In genomic region chr7:100693312-100694195, GRCh38 we compare ENCODE assay signal across 8 cellular contexts. TPM values are rescaled to one million over a fixed set of nuclear protein-coding genes. Genes with fewer than 3 reads are reported as not detected.
DNase-seq lines count a peak whose midpoint lies in the region; ATAC-seq and TF ChIP-seq lines count a peak whose summit lies in the region.

No MANE protein-coding gene starts in this region.

- peaks cover 5% of the 10 kb centered on the region for H3K36me3 ChIP-seq in CD8-positive, alpha-beta T cell (ENCODE audit: insufficient read depth, low read length)
- H3K36me3 ChIP-seq in OCI-LY3 (replicated peaks; ENCODE audit: low read depth, low read length) (peaks cover 6% of the 10 kb centered on the region), endocrine pancreas (ENCODE audit: control insufficient read depth, insufficient read depth, low read length) (peaks cover 2% of the 10 kb centered on the region)

- intact Hi-C loops in CD8-positive, alpha-beta T cell (cut with DNase I, micrococcal nuclease) = loop anchor here (1.0 to 5.0 kb wide), 5 partner anchors 12 to 266 kb away; partner anchors contain the start of genes MEPCE (in 1 of the 2), MOSPD3 (in 1 of the 2), TSC22D4 (in 1 of the 2) and ZCWPW1 (in 1 of the 2)

- no peaks in the 10 kb centered on the region for H3K27me3 Mint-ChIP-seq in CD8-positive, alpha-beta T cell (ENCODE audit: low read depth)
- H3K27me3 Mint-ChIP-seq in naive thymus-derived CD8-positive, alpha-beta T cell = no peaks in the 10 kb centered on the region

- H3K27ac Mint-ChIP-seq in CD8-positive, alpha-beta T cell = peak overlapping the region; percentile 90
- peak overlapping the region; percentile 91 to 98 (median 94) for H3K27ac Mint-ChIP-seq in naive thymus-derived CD8-positive, alpha-beta T cell

- no peak overlapping the region for H3K27ac ChIP-seq in CD8-positive, alpha-beta T cell (ENCODE audit: low read depth, low read length)
- no peak overlapping the region; the same call in 1 of the 2 replicates for H3K27ac ChIP-seq in OCI-LY3 (ENCODE audit: low read length)

- peaks cover 43% of the 10 kb centered on the region for H3K4me1 ChIP-seq in CD8-positive, alpha-beta T cell (ENCODE audit: insufficient read depth, low read length)
- peaks cover 34% of the 10 kb centered on the region for H3K4me1 ChIP-seq in OCI-LY3 (ENCODE audit: low read length)
- no peaks in the 10 kb centered on the region for H3K4me1 ChIP-seq in endocrine pancreas (ENCODE audit: control insufficient read depth, insufficient read depth, low read length)

- no peaks in the 10 kb centered on the region for H3K27me3 ChIP-seq in CD8-positive, alpha-beta T cell (ENCODE audit: insufficient read depth, low read length)
- H3K27me3 ChIP-seq in OCI-LY3 (ENCODE audit: low read depth, low read length) (peaks cover 11% of the 10 kb centered on the region; the same call in 1 of the 2 replicates), endocrine pancreas (ENCODE audit: control insufficient read depth, insufficient read depth, low read length) (no peaks in the 10 kb centered on the region)

- no peak for DNase-seq in CD8-positive, alpha-beta T cell
- DNase-seq in GM20000 (ENCODE audit: low spot score) (peak; percentile 30), GDM1 (lab: John Stamatoyannopoulos, UW) (no peak), cerebellar cortex (ENCODE audit: low spot score) (no peak), putamen (ENCODE audit: low spot score) (no peak)
- DNase-seq in naive thymus-derived CD8-positive, alpha-beta T cell = no peak

- no peaks in the 10 kb centered on the region for H3K9me3 ChIP-seq in CD8-positive, alpha-beta T cell (ENCODE audit: low read length)
- H3K9me3 ChIP-seq in OCI-LY3 (ENCODE audit: insufficient read depth, low read length) = no peaks in the 10 kb centered on the region
- H3K9me3 ChIP-seq in endocrine pancreas (ENCODE audit: control insufficient read depth, low read length) = no peaks in the 10 kb centered on the region

- peaks cover 52% of the 10 kb centered on the region for H3K79me2 ChIP-seq in OCI-LY3 (ENCODE audit: low read length)

- peaks cover 42% of the 10 kb centered on the region for H3K4me1 Mint-ChIP-seq in CD8-positive, alpha-beta T cell (ENCODE audit: low read depth)
- H3K4me1 Mint-ChIP-seq in naive thymus-derived CD8-positive, alpha-beta T cell = peaks cover 23 to 48% (median 42%) of the 10 kb centered on the region in 4 donors

- no peak overlapping the region for H2AFZ ChIP-seq in OCI-LY3 (ENCODE audit: low read depth, low read length)

- H3K9ac ChIP-seq in OCI-LY3 (ENCODE audit: low read length) (peak overlapping the region; percentile 81), endocrine pancreas (ENCODE audit: control insufficient read depth, insufficient read depth, low read length) (peak overlapping the region; percentile 52)

- H4K20me1 ChIP-seq in OCI-LY3 (ENCODE audit: insufficient read depth, low read length) = peaks cover 39% of the 10 kb centered on the region

- H3K4me3 Mint-ChIP-seq in CD8-positive, alpha-beta T cell = peak overlapping the region; percentile 94
- peak overlapping the region; percentile 88 to 99 (median 95) for H3K4me3 Mint-ChIP-seq in naive thymus-derived CD8-positive, alpha-beta T cell

- peaks cover 18% of the 10 kb centered on the region for H3K36me3 Mint-ChIP-seq in CD8-positive, alpha-beta T cell
- peaks cover 0 to 11% (median 5%) of the 10 kb centered on the region in 3 donors for H3K36me3 Mint-ChIP-seq in naive thymus-derived CD8-positive, alpha-beta T cell

- POLR2A ChIA-PET in CD8-positive, alpha-beta T cell (lab: Charles Lee) = interaction anchor here (0.7 to 2.8 kb wide), 14 partner anchors 12 to 265 kb away, joined by 3 to 20 read pairs (median 4); partner anchors contain the start of genes FBXO24, LRCH4, MOSPD3 and POP7
- POLR2A ChIA-PET in naive thymus-derived CD8-positive, alpha-beta T cell (lab: Charles Lee) = interaction anchor here (0.5 to 12.7 kb wide), 14 partner anchors 12 to 181 kb away, joined by 3 to 170 read pairs (median 7); partner anchors contain the start of genes FBXO24, LRCH4, MOSPD3 and PCOLCE

- peak overlapping the region; percentile 90 for H3K4me2 ChIP-seq in OCI-LY3 (ENCODE audit: low read length)

- no peak for TF ChIP-seq CTCF in CD8-positive, alpha-beta T cell (IDR thresholded peaks at IDR 0.05)
- TF ChIP-seq CTCF in GM20000 (IDR thresholded peaks at IDR 0.05; ENCODE audit: extremely low read depth, missing control alignments) (no peak), OCI-LY3 (IDR thresholded peaks at IDR 0.05; ENCODE audit: low read depth, low read length) (no peak)

- CTCF ChIA-PET in CD8-positive, alpha-beta T cell (lab: Charles Lee) = interaction anchor here (0.8 to 8.6 kb wide), 13 partner anchors 12 to 158 kb away, joined by 3 to 126 read pairs (median 16); partner anchors contain the start of genes FBXO24, LRCH4, MOSPD3 and POP7

- H3K9me3 Mint-ChIP-seq in CD8-positive, alpha-beta T cell = no peaks in the 10 kb centered on the region
- H3K9me3 Mint-ChIP-seq in naive thymus-derived CD8-positive, alpha-beta T cell = no peaks in the 10 kb centered on the region

- peak; percentile 47 for ATAC-seq in CD8-positive, alpha-beta T cell
- peak; percentile 49 to 62 for ATAC-seq in naive thymus-derived CD8-positive, alpha-beta T cell

- peak overlapping the region; percentile 72 for H3K4me3 ChIP-seq in CD8-positive, alpha-beta T cell (ENCODE audit: low read depth, low read length)
- H3K4me3 ChIP-seq in OCI-LY3 (ENCODE audit: low read length) = peak overlapping the region; percentile 84
- peak overlapping the region; percentile 19 for H3K4me3 ChIP-seq in endocrine pancreas (ENCODE audit: control insufficient read depth, insufficient read depth, low read length)

RNA-seq across cellular contexts. Expression of gene GIGYF1, which starts 0.5 kb away (rescaled TPM):
- 10 to 100 TPM; 68.6 to 71.6 TPM for total RNA-seq in CD8-positive, alpha-beta T cell
- 100 to 1,000 TPM; 118 to 122 TPM for total RNA-seq in naive thymus-derived CD8-positive, alpha-beta T cell
- polyA plus RNA-seq in naive thymus-derived CD8-positive, alpha-beta T cell = 1 to 10 TPM in 2 of 3 donors, under 1 TPM in 1; 0.83 to 3.0 (median 1.0) TPM

RNA-seq across cellular contexts. Expression of gene POP7, which starts 12.4 kb away (rescaled TPM):
- 10 to 100 TPM in 1 of 2 experiments, 1 to 10 TPM in 1; 9.3 to 11.0 TPM for total RNA-seq in CD8-positive, alpha-beta T cell
- total RNA-seq in naive thymus-derived CD8-positive, alpha-beta T cell = 10 to 100 TPM; 16.9 to 17.5 TPM
- polyA plus RNA-seq in naive thymus-derived CD8-positive, alpha-beta T cell = 10 to 100 TPM; 32.6 to 41.7 (median 33.0) TPM

RNA-seq across cellular contexts. Expression of gene GNB2, which starts 20.0 kb away (rescaled TPM):
- total RNA-seq in CD8-positive, alpha-beta T cell = 10 to 100 TPM; 69.4 to 69.6 TPM
- 100 to 1,000 TPM; 117 to 118 TPM for total RNA-seq in naive thymus-derived CD8-positive, alpha-beta T cell
- 10 to 100 TPM; 34.8 to 42.4 (median 42.1) TPM for polyA plus RNA-seq in naive thymus-derived CD8-positive, alpha-beta T cell

RNA-seq across cellular contexts. Expression of gene EPO, which starts 26.7 kb away (rescaled TPM):
- total RNA-seq in CD8-positive, alpha-beta T cell = not detected
- total RNA-seq in naive thymus-derived CD8-positive, alpha-beta T cell = not detected
- polyA plus RNA-seq in naive thymus-derived CD8-positive, alpha-beta T cell = not detected

RNA-seq across cellular contexts. Expression of gene ACTL6B, which starts 37.3 kb away (rescaled TPM):
- total RNA-seq in CD8-positive, alpha-beta T cell = not detected
- total RNA-seq in naive thymus-derived CD8-positive, alpha-beta T cell = not detected
- not detected for polyA plus RNA-seq in naive thymus-derived CD8-positive, alpha-beta T cell

Comparison
In these comparisons a context has a peak if more than half of its experiments do, and no peak if none do; other contexts are left out.
1. H3K4me3 ChIP-seq: peak in every context shown above with its lines; median percentile 84 in OCI-LY3; 72 in CD8-positive, alpha-beta T cell; 19 in endocrine pancreas.